Comparison of ENCODE assay signal across 1 cellular context in the genomic region with DNA sequence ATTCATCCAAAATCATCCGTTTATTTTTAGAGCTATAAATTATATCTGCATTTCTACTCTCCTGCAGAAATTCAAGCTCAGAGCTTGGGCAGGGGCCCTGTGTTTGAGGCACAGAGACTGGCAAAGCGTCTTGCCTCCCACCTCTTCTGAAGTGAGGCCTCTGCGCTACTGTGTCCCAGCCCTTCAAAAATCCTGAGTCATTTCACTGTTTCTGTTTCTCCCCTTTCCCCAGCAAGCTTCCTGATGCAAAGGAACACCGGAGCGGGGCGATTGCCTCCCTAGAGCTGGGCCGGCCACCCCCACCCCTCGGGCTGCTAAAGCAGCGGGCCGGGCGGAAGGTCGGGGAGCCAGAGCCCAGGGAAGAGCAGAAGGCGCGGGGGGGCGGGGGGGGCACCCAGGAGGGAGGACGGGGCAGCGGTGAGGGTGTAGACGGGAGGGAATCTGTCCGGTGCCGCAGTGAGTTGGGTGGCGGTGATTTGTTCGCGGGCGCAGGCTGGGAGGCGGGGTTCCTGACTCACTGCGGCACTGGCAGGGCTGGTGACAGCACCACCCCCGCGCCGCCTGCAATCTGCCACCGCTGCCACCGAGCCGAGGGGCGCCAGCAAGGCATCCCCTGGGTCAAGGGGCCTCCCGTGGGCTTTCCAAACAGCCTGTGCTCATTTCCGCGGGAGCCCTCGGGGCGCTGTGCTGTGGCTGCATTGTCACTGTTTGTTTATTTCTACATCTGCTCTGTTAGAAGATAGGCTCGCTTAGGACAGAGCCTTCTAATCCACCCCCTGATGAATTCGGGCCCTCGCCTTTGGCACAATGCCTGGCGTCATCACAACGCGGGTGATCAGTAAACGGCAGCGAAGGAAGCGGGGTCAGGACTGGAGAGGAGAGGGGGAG.
TF ChIP-seq lines count a peak whose summit lies in the region.

No MANE protein-coding gene starts in this region.

TF ChIP-seq in HEK293, 187 proteins besides CTCF, POLR2A, EP300 and RAD21 (continued from another document and continues in another):
- TF ChIP-seq, protein P1, sequence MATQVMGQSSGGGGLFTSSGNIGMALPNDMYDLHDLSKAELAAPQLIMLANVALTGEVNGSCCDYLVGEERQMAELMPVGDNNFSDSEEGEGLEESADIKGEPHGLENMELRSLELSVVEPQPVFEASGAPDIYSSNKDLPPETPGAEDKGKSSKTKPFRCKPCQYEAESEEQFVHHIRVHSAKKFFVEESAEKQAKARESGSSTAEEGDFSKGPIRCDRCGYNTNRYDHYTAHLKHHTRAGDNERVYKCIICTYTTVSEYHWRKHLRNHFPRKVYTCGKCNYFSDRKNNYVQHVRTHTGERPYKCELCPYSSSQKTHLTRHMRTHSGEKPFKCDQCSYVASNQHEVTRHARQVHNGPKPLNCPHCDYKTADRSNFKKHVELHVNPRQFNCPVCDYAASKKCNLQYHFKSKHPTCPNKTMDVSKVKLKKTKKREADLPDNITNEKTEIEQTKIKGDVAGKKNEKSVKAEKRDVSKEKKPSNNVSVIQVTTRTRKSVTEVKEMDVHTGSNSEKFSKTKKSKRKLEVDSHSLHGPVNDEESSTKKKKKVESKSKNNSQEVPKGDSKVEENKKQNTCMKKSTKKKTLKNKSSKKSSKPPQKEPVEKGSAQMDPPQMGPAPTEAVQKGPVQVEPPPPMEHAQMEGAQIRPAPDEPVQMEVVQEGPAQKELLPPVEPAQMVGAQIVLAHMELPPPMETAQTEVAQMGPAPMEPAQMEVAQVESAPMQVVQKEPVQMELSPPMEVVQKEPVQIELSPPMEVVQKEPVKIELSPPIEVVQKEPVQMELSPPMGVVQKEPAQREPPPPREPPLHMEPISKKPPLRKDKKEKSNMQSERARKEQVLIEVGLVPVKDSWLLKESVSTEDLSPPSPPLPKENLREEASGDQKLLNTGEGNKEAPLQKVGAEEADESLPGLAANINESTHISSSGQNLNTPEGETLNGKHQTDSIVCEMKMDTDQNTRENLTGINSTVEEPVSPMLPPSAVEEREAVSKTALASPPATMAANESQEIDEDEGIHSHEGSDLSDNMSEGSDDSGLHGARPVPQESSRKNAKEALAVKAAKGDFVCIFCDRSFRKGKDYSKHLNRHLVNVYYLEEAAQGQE (tag by site-specific recombination; IDR thresholded peaks at IDR 0.05) = no peak
- TF ChIP-seq, protein P2, sequence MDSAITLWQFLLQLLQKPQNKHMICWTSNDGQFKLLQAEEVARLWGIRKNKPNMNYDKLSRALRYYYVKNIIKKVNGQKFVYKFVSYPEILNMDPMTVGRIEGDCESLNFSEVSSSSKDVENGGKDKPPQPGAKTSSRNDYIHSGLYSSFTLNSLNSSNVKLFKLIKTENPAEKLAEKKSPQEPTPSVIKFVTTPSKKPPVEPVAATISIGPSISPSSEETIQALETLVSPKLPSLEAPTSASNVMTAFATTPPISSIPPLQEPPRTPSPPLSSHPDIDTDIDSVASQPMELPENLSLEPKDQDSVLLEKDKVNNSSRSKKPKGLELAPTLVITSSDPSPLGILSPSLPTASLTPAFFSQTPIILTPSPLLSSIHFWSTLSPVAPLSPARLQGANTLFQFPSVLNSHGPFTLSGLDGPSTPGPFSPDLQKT (IDR thresholded peaks at IDR 0.05; ENCODE audit: borderline replicate concordance, low read depth, low read length) = no peak
- TF ChIP-seq, protein P3, sequence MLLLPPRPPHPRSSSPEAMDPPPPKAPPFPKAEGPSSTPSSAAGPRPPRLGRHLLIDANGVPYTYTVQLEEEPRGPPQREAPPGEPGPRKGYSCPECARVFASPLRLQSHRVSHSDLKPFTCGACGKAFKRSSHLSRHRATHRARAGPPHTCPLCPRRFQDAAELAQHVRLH (tag by site-specific recombination; IDR thresholded peaks at IDR 0.05) = no peak
- no peak for TF ChIP-seq RBAK (tag by site-specific recombination; IDR thresholded peaks at IDR 0.05)
- peak; percentile 49; the same call in 1 of the 2 replicates for TF ChIP-seq ZNF600 (tag by site-specific recombination; IDR thresholded peaks at IDR 0.05)
- no peak for TF ChIP-seq ZNF768 (tag by site-specific recombination; IDR thresholded peaks at IDR 0.05)
- no peak for TF ChIP-seq KLF8 (tag by site-specific recombination; IDR thresholded peaks at IDR 0.05)
- TF ChIP-seq, protein P4, sequence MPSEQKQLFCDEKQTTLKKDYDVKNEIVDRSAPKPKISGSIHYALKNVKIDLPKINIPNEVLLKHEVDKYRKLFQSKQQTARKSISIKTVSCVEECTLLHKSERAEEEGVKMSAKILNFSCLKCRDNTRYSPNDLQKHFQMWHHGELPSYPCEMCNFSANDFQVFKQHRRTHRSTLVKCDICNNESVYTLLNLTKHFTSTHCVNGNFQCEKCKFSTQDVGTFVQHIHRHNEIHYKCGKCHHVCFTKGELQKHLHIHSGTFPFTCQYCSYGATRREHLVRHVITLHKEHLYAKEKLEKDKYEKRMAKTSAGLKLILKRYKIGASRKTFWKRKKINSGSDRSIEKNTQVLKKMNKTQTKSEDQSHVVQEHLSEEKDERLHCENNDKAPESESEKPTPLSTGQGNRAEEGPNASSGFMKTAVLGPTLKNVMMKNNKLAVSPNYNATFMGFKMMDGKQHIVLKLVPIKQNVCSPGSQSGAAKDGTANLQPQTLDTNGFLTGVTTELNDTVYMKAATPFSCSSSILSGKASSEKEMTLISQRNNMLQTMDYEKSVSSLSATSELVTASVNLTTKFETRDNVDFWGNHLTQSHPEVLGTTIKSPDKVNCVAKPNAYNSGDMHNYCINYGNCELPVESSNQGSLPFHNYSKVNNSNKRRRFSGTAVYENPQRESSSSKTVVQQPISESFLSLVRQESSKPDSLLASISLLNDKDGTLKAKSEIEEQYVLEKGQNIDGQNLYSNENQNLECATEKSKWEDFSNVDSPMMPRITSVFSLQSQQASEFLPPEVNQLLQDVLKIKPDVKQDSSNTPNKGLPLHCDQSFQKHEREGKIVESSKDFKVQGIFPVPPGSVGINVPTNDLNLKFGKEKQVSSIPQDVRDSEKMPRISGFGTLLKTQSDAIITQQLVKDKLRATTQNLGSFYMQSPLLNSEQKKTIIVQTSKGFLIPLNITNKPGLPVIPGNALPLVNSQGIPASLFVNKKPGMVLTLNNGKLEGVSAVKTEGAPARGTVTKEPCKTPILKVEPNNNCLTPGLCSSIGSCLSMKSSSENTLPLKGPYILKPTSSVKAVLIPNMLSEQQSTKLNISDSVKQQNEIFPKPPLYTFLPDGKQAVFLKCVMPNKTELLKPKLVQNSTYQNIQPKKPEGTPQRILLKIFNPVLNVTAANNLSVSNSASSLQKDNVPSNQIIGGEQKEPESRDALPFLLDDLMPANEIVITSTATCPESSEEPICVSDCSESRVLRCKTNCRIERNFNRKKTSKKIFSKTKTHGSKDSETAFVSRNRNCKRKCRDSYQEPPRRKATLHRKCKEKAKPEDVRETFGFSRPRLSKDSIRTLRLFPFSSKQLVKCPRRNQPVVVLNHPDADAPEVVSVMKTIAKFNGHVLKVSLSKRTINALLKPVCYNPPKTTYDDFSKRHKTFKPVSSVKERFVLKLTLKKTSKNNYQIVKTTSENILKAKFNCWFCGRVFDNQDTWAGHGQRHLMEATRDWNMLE (tag by site-specific recombination; conservative IDR thresholded peaks at IDR 0.05; ENCODE audit: low read depth) = 0 out of 2 replicates have a peak, but pooled peaks have one; percentile 15
- TF ChIP-seq, protein P5, sequence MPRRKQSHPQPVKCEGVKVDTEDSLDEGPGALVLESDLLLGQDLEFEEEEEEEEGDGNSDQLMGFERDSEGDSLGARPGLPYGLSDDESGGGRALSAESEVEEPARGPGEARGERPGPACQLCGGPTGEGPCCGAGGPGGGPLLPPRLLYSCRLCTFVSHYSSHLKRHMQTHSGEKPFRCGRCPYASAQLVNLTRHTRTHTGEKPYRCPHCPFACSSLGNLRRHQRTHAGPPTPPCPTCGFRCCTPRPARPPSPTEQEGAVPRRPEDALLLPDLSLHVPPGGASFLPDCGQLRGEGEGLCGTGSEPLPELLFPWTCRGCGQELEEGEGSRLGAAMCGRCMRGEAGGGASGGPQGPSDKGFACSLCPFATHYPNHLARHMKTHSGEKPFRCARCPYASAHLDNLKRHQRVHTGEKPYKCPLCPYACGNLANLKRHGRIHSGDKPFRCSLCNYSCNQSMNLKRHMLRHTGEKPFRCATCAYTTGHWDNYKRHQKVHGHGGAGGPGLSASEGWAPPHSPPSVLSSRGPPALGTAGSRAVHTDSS (tag by site-specific recombination; IDR thresholded peaks at IDR 0.05) = no peak
- TF ChIP-seq ZNF777 (tag by site-specific recombination; IDR thresholded peaks at IDR 0.05; ENCODE audit: borderline replicate concordance) = no peak
- no peak for TF ChIP-seq ZNF747 (tag by site-specific recombination; IDR thresholded peaks at IDR 0.05)
- no peak for TF ChIP-seq ZNF211 (tag by site-specific recombination; IDR thresholded peaks at IDR 0.05; ENCODE audit: low read depth)
- TF ChIP-seq ZNF146 (tag by site-specific recombination; IDR thresholded peaks at IDR 0.05) = no peak
- no peak for TF ChIP-seq ZNF560 (tag by site-specific recombination; IDR thresholded peaks at IDR 0.05; ENCODE audit: borderline replicate concordance)
- TF ChIP-seq BCL11A (tag by site-specific recombination; IDR thresholded peaks at IDR 0.05; ENCODE audit: low read depth) = no peak
- no peak for TF ChIP-seq ZNF555 (tag by site-specific recombination; conservative IDR thresholded peaks at IDR 0.05)
- no peak for TF ChIP-seq ZFP41 (tag by site-specific recombination; IDR thresholded peaks at IDR 0.05; ENCODE audit: borderline replicate concordance)
- no peak for TF ChIP-seq ZNF214 (tag by site-specific recombination; IDR thresholded peaks at IDR 0.05; ENCODE audit: borderline replicate concordance)
- no peak for TF ChIP-seq GFI1B (tag by site-specific recombination; IDR thresholded peaks at IDR 0.05)
- TF ChIP-seq, protein P6, sequence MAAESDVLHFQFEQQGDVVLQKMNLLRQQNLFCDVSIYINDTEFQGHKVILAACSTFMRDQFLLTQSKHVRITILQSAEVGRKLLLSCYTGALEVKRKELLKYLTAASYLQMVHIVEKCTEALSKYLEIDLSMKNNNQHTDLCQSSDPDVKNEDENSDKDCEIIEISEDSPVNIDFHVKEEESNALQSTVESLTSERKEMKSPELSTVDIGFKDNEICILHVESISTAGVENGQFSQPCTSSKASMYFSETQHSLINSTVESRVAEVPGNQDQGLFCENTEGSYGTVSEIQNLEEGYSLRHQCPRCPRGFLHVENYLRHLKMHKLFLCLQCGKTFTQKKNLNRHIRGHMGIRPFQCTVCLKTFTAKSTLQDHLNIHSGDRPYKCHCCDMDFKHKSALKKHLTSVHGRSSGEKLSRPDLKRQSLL (tag by site-specific recombination; IDR thresholded peaks at IDR 0.05) = no peak
- TF ChIP-seq, protein P7, sequence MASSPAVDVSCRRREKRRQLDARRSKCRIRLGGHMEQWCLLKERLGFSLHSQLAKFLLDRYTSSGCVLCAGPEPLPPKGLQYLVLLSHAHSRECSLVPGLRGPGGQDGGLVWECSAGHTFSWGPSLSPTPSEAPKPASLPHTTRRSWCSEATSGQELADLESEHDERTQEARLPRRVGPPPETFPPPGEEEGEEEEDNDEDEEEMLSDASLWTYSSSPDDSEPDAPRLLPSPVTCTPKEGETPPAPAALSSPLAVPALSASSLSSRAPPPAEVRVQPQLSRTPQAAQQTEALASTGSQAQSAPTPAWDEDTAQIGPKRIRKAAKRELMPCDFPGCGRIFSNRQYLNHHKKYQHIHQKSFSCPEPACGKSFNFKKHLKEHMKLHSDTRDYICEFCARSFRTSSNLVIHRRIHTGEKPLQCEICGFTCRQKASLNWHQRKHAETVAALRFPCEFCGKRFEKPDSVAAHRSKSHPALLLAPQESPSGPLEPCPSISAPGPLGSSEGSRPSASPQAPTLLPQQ (tag by site-specific recombination; IDR thresholded peaks at IDR 0.05) = no peak
- TF ChIP-seq, protein P8, sequence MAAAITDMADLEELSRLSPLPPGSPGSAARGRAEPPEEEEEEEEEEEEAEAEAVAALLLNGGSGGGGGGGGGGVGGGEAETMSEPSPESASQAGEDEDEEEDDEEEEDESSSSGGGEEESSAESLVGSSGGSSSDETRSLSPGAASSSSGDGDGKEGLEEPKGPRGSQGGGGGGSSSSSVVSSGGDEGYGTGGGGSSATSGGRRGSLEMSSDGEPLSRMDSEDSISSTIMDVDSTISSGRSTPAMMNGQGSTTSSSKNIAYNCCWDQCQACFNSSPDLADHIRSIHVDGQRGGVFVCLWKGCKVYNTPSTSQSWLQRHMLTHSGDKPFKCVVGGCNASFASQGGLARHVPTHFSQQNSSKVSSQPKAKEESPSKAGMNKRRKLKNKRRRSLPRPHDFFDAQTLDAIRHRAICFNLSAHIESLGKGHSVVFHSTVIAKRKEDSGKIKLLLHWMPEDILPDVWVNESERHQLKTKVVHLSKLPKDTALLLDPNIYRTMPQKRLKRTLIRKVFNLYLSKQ (tag by site-specific recombination; IDR thresholded peaks at IDR 0.05; ENCODE audit: borderline replicate concordance) = no peak
- no peak for TF ChIP-seq ZXDB (tag by site-specific recombination; IDR thresholded peaks at IDR 0.05)
- TF ChIP-seq ZNF174 (tag by site-specific recombination; IDR thresholded peaks at IDR 0.05) = no peak
- no peak for TF ChIP-seq ZNF248 (tag by site-specific recombination; IDR thresholded peaks at IDR 0.05)
- no peak for TF ChIP-seq ZNF792 (tag by site-specific recombination; IDR thresholded peaks at IDR 0.05)
- TF ChIP-seq ZNF654 (tag by site-specific recombination; IDR thresholded peaks at IDR 0.05; ENCODE audit: low read depth) = no peak
- TF ChIP-seq ZNF274 (IDR thresholded peaks at IDR 0.05; ENCODE audit: low read length) = no peak
- TF ChIP-seq ZNF274 (tag by site-specific recombination; IDR thresholded peaks at IDR 0.05; ENCODE audit: borderline replicate concordance) = no peak
- no peak for TF ChIP-seq ZFP37 (tag by site-specific recombination; IDR thresholded peaks at IDR 0.05)
- no peak for TF ChIP-seq MEIS1 (CRISPR knock-in tag; IDR thresholded peaks at IDR 0.05; ENCODE audit: borderline replicate concordance)
- TF ChIP-seq, protein P9, sequence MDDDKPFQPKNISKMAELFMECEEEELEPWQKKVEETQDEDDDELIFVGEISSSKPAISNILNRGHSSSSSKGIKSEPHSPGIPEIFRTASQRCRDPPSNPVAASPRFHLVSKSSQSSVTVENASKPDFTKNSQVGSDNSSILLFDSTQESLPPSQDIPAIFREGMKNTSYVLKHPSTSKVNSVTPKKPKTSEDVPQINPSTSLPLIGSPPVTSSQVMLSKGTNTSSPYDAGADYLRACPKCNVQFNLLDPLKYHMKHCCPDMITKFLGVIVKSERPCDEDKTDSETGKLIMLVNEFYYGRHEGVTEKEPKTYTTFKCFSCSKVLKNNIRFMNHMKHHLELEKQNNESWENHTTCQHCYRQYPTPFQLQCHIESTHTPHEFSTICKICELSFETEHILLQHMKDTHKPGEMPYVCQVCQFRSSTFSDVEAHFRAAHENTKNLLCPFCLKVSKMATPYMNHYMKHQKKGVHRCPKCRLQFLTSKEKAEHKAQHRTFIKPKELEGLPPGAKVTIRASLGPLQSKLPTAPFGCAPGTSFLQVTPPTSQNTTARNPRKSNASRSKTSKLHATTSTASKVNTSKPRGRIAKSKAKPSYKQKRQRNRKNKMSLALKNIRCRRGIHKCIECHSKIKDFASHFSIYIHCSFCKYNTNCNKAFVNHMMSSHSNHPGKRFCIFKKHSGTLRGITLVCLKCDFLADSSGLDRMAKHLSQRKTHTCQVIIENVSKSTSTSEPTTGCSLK (tag by site-specific recombination; IDR thresholded peaks at IDR 0.05) = no peak
- no peak for TF ChIP-seq ZNF521 (tag by site-specific recombination; IDR thresholded peaks at IDR 0.05)
- TF ChIP-seq ZNF623 (tag by site-specific recombination; IDR thresholded peaks at IDR 0.05) = no peak
